Comparison of ENCODE assay signal across 33 cellular contexts in genomic region chr2:109054865-109055264, GRCh38.
"Had no signal": no experiment of that assay in that cellular context is flagged by ENCODE, and none has a peak within 500 bp of the region (broad histone marks: within the 10 kb centered on the region; RNA-seq: fewer than 3 reads in every experiment).

No MANE protein-coding gene starts in this region.

- H3K27ac ChIP-seq: brain microvascular endothelial cell, KMS-11, Peyer's patch, VCaP had no signal

- H3K36me3 ChIP-seq: brain microvascular endothelial cell, Peyer's patch had no signal

- H3K4me2 ChIP-seq: KMS-11 had no signal

- H3K27me3 ChIP-seq: Peyer's patch had no signal

- H3K9me3 ChIP-seq: Peyer's patch had no signal

- ATAC-seq: activated naive CD8-positive, alpha-beta T cell treated with anti-CD3 and anti-CD28 coated beads, Interleukin-2, amount 50 U/mL, for 24 hours; activated T-cell treated with anti-CD3 and anti-CD28 coated beads, Interleukin-2, amount 50 U/mL, for 4 hours; PC-3 had no signal

- DNase-seq: activated B cell treated with CpG ODN at 0.5 μM for 24 hours; activated CD4-positive, alpha-beta memory T cell treated with anti-CD3 and anti-CD28 coated beads for 36 hours; activated CD4-positive, alpha-beta T cell treated with anti-CD3 and anti-CD28 coated beads for 4 hours; activated CD4-positive, alpha-beta T cell treated with anti-CD3 and anti-CD28 coated beads, Interleukin-2, amount 50 U/mL, for 1 hour; activated CD4-positive, CD25-positive, alpha-beta regulatory T cell treated with anti-CD3 and anti-CD28 coated beads, Interleukin-2, amount 50 U/mL, for 72 hours; activated CD8-positive, alpha-beta memory T cell treated with anti-CD3 and anti-CD28 coated beads, Interleukin-2, amount 50 U/mL, for 4 hours; activated naive CD4-positive, alpha-beta T cell treated with anti-CD3 and anti-CD28 coated beads, Interleukin-2, amount 10 ng/mL, durations not matched to agents 7 days and 5 days; activated naive CD8-positive, alpha-beta T cell treated with anti-CD3 and anti-CD28 coated beads, Interleukin-2, amount 50 U/mL, for 24 hours; activated T-cell treated with anti-CD3 and anti-CD28 coated beads for 4 hours; activated T-cell treated with anti-CD3 and anti-CD28 coated beads, Interleukin-2, amount 50 U/mL, for 4 hours; anterior cingulate cortex; brain microvascular endothelial cell; NCI-H1092 treated with DMSO at 0.1 percent for 48 hours; NCI-H1417; NCI-H146; NCI-H187; NCI-H2029 treated with DMSO at 0.1 percent for 48 hours; NCI-H2107; NCI-H2171; NCI-H510A; NCI-H526; NCI-H748 treated with DMSO at 0.1 percent for 48 hours; NK-92 treated with Interleukin-12 subunit alpha and Interleukin-12 subunit beta, amount 100 ng/mL, for 24 hours; PC-3; Peyer's patch; Right ventricle myocardium superior; RPMI8226; SW 1271; T-helper 1 cell; T-helper 2 cell; T-helper 9 cell had no signal

- H3K4me3 ChIP-seq: Peyer's patch had no signal

- H3K9ac ChIP-seq: KMS-11 had no signal
